Comparison of ENCODE assay signal across 21 cellular contexts in genomic region chr14:37257651-37258050, GRCh38. TPM values are rescaled to one million over a fixed set of nuclear protein-coding genes. Genes with fewer than 3 reads are reported as not detected.
DNase-seq lines count a peak whose midpoint lies in the region; FAIRE-seq and TF ChIP-seq lines count a peak whose summit lies in the region.
"Had no signal": no experiment of that assay in that cellular context is flagged by ENCODE, and none has a peak within 500 bp of the region (broad histone marks: within the 10 kb centered on the region; RNA-seq: fewer than 3 reads in every experiment).

No MANE protein-coding gene starts in this region.

- POLR2A ChIA-PET in H1 (lab: Charles Lee; ENCODE audit: partially characterized antibody): no interaction called here
- POLR2A ChIA-PET in CD8-positive, alpha-beta memory T cell (lab: Charles Lee): no interaction called here

- no peak overlapping the region for H2BK20ac ChIP-seq in H1 (ENCODE audit: low read length)

- H3K36me3 ChIP-seq in H1 (ENCODE audit: control insufficient read depth in 2 of 4, insufficient read depth in 4 of 4, low read length in 3 of 4): no peaks in the 10 kb centered on the region
- H3K36me3 ChIP-seq in CD8-positive, alpha-beta memory T cell (ENCODE audit: insufficient read depth, low read length): no peaks in the 10 kb centered on the region
- H3K36me3 ChIP-seq: BLaER1 treated with 17β-estradiol and CSF1 and Interleukin-3, amounts not matched to agents 10 nM and 100 nM; HAP-1 had no signal

- H3K4me1 ChIP-seq in H1 (replicated peaks in 1 of 4; ENCODE audit: control insufficient read depth in 3 of 4, insufficient read depth in 4 of 4, low read length in 3 of 4): no peaks in the 10 kb centered on the region
- no peaks in the 10 kb centered on the region for H3K4me1 ChIP-seq in CD8-positive, alpha-beta memory T cell (ENCODE audit: insufficient read depth, low read length)
- H3K4me1 ChIP-seq: HAP-1 had no signal

- H3K56ac ChIP-seq in H1 (replicated peaks; ENCODE audit: insufficient read length, low read depth, low read length): no peak overlapping the region

- no peak overlapping the region for H3K18ac ChIP-seq in H1 (ENCODE audit: extremely low read depth, low read length)

- H4K20me1 ChIP-seq in H1 (replicated peaks in 1 of 2; ENCODE audit: control insufficient read depth in 1 of 2, insufficient read depth in 2 of 2, low read length in 2 of 2): no peaks in the 10 kb centered on the region
- H4K20me1 ChIP-seq: BLaER1 treated with 17β-estradiol and CSF1 and Interleukin-3, amounts not matched to agents 10 nM and 100 nM had no signal

- no peaks in the 10 kb centered on the region for H3K79me1 ChIP-seq in H1 (ENCODE audit: low read depth, low read length)

- H3K27me3 Mint-ChIP-seq in progenitor cell of endocrine pancreas (no peaks in the 10 kb centered on the region), nephron progenitor cell (ENCODE audit: low read depth, poor library complexity) (no peaks in the 10 kb centered on the region)
- peaks cover 0 to 2% of the 10 kb centered on the region in 2 donors for H3K27me3 Mint-ChIP-seq in CD8-positive, alpha-beta memory T cell
- H3K27me3 Mint-ChIP-seq: CD4-positive, CD25-positive, alpha-beta regulatory T cell had no signal

- no peak overlapping the region for H3K14ac ChIP-seq in H1 (ENCODE audit: insufficient read length)

- H3K4me3 Mint-ChIP-seq in progenitor cell of endocrine pancreas (ENCODE audit: low read depth) (no peak overlapping the region), nephron progenitor cell (no peak overlapping the region)
- H3K4me3 Mint-ChIP-seq in CD8-positive, alpha-beta memory T cell: no peak overlapping the region
- H3K4me3 Mint-ChIP-seq: CD4-positive, CD25-positive, alpha-beta regulatory T cell had no signal

- no peak overlapping the region for H3K27ac ChIP-seq in H1 (ENCODE audit: low read depth, low read length)
- no peak overlapping the region for H3K27ac ChIP-seq in CD8-positive, alpha-beta memory T cell (ENCODE audit: low read depth, low read length)
- H3K27ac ChIP-seq: BLaER1 treated with 17β-estradiol and CSF1 and Interleukin-3, amounts not matched to agents 10 nM and 100 nM had no signal

- no peak for TF ChIP-seq CTCF in H1 (IDR thresholded peaks at IDR 0.05; ENCODE audit: control extremely low read depth in 1 of 3, insufficient read depth in 1 of 3, low read depth in 1 of 3, low read length in 3 of 3)
- TF ChIP-seq CTCF in progenitor cell of endocrine pancreas (IDR thresholded peaks at IDR 0.05; ENCODE audit: unreplicated experiment): no peak
- no peak for TF ChIP-seq CTCF in nephron progenitor cell (IDR thresholded peaks at IDR 0.05)

- no peaks in the 10 kb centered on the region for H3K23me2 ChIP-seq in H1 (ENCODE audit: low read depth, low read length)

- no peak overlapping the region for H3K23ac ChIP-seq in H1 (ENCODE audit: insufficient read length)

- no peaks in the 10 kb centered on the region for H3K9me3 ChIP-seq in H1 (ENCODE audit: insufficient read depth in 2 of 2, low read depth in 1 of 2, low read length in 1 of 2)
- no peaks in the 10 kb centered on the region for H3K9me3 ChIP-seq in CD8-positive, alpha-beta memory T cell (ENCODE audit: low read length)
- H3K9me3 ChIP-seq: BLaER1 treated with 17β-estradiol and CSF1 and Interleukin-3, amounts not matched to agents 10 nM and 100 nM; HAP-1 had no signal

- no peak overlapping the region for H3K4me3 ChIP-seq in H1 (ENCODE audit: extremely low read depth in 1 of 4, insufficient read depth in 2 of 4, low read depth in 3 of 4, low read length in 4 of 4)
- no peak overlapping the region for H3K4me3 ChIP-seq in CD8-positive, alpha-beta memory T cell (ENCODE audit: low read length)
- H3K4me3 ChIP-seq: BLaER1 treated with 17β-estradiol and CSF1 and Interleukin-3, amounts not matched to agents 10 nM and 100 nM; HAP-1 had no signal

- H3K4ac ChIP-seq in H1 (replicated peaks; ENCODE audit: insufficient read length, low read depth, low read length): no peak overlapping the region

- peaks cover 28% of the 10 kb centered on the region for H3K4me1 Mint-ChIP-seq in progenitor cell of endocrine pancreas (ENCODE audit: low read depth)
- H3K4me1 Mint-ChIP-seq in nephron progenitor cell: peaks cover 9% of the 10 kb centered on the region
- H3K4me1 Mint-ChIP-seq in CD8-positive, alpha-beta memory T cell: no peaks in the 10 kb centered on the region
- H3K4me1 Mint-ChIP-seq: CD4-positive, CD25-positive, alpha-beta regulatory T cell had no signal

- H3K27ac Mint-ChIP-seq in progenitor cell of endocrine pancreas (peak overlapping the region; percentile 20), nephron progenitor cell (no peak overlapping the region)
- H3K27ac Mint-ChIP-seq in CD8-positive, alpha-beta memory T cell: no peak overlapping the region
- H3K27ac Mint-ChIP-seq: CD4-positive, CD25-positive, alpha-beta regulatory T cell had no signal

- DNase-seq in NCI-H1417 (lab: John Stamatoyannopoulos, UW): peak in 2 of 3 experiments; percentile 49 to 80
- no peak for DNase-seq in NCI-H1417 treated with DMSO at 0.1 percent for 48 hours (lab: John Stamatoyannopoulos, UW)
- DNase-seq in NCI-H748 (lab: John Stamatoyannopoulos, UW; ENCODE audit: unreplicated experiment): peak; percentile 84
- DNase-seq in H1 (ENCODE audit: low read depth in 1 of 2, low spot score in 2 of 2): no peak
- no peak for DNase-seq in progenitor cell of endocrine pancreas (ENCODE audit: low spot score, unreplicated experiment)
- DNase-seq in nephron progenitor cell: no peak
- DNase-seq in stimulated activated CD4-positive, alpha-beta T cell treated with anti-CD3 and anti-CD28 coated beads, Interleukin-12 subunit alpha, Interleukin-12 subunit beta, amount 100 ng/mL, for 4 hours: no peak
- DNase-seq in CD8-positive, alpha-beta memory T cell: no peak
- DNase-seq: ACHN; Calu3; CD4-positive, CD25-positive, alpha-beta regulatory T cell; DMS 273 treated with DMSO at 0.1 percent for 48 hours; DMS79 treated with DMSO at 0.1 percent for 48 hours; EL; GOT3 had no signal

- no peak overlapping the region for H3K4me2 ChIP-seq in H1 (ENCODE audit: insufficient read depth in 1 of 2, low read depth in 2 of 2, low read length in 2 of 2)
- H3K4me2 ChIP-seq: BLaER1 treated with 17β-estradiol and CSF1 and Interleukin-3, amounts not matched to agents 10 nM and 100 nM had no signal

- no peak overlapping the region for H2AK5ac ChIP-seq in H1 (ENCODE audit: low read depth, low read length)

- H3K36me3 Mint-ChIP-seq in progenitor cell of endocrine pancreas (ENCODE audit: insufficient read depth) (no peaks in the 10 kb centered on the region), nephron progenitor cell (ENCODE audit: low read depth) (no peaks in the 10 kb centered on the region)
- H3K36me3 Mint-ChIP-seq in CD8-positive, alpha-beta memory T cell: no peaks in the 10 kb centered on the region
- H3K36me3 Mint-ChIP-seq: CD4-positive, CD25-positive, alpha-beta regulatory T cell had no signal

- CTCF ChIA-PET in H1 (lab: Charles Lee; ENCODE audit: partially characterized antibody): interaction anchor here (0.6 to 0.9 kb wide), 3 partner anchors 24 to 336 kb away, joined by 3 to 4 read pairs (median 3); no protein-coding TSS in a partner anchor
- CTCF ChIA-PET in CD8-positive, alpha-beta memory T cell (lab: Charles Lee): no interaction called here

- no peak overlapping the region for H4K5ac ChIP-seq in H1 (ENCODE audit: insufficient read length, low read depth, low read length)

- H2AFZ ChIP-seq in H1 (ENCODE audit: low read length): no peak overlapping the region

- TF ChIP-seq EP300 in H1 (IDR thresholded peaks at IDR 0.05; ENCODE audit: borderline replicate concordance in 1 of 2, low read depth in 2 of 2, low read length in 2 of 2): no peak

- WGBS in H1 (ENCODE audit: extremely low coverage in 1 of 2, insufficient coverage in 1 of 2, insufficient read length in 1 of 2, insufficient replicate concordance in 2 of 2, low coverage in 1 of 2, low lambda C conversion rate in 2 of 2, missing lambda C conversion rate in 1 of 2), 2 experiments: 79% methylated on average over 5 of the region's 5 CpGs; no CpG with 5 or more reads in 1 of the 2 experiments

- H2BK120ac ChIP-seq in H1 (replicated peaks; ENCODE audit: low read depth, low read length): no peak overlapping the region

- no peaks in the 10 kb centered on the region for H3K79me2 ChIP-seq in H1 (ENCODE audit: control insufficient read depth in 1 of 2, insufficient read depth in 2 of 2, low read length in 2 of 2)

- no peak overlapping the region for H4K91ac ChIP-seq in H1 (replicated peaks; ENCODE audit: insufficient read length, low read length)

- H2BK5ac ChIP-seq in H1 (ENCODE audit: low read depth, low read length): no peak overlapping the region

- no peak overlapping the region for H4K8ac ChIP-seq in H1 (ENCODE audit: extremely low read depth, insufficient read depth, low read length)

- TF ChIP-seq POLR2A in H1 (IDR thresholded peaks at IDR 0.05; ENCODE audit: control extremely low read depth in 1 of 2, low read depth in 2 of 2, low read length in 2 of 2): no peak

- no peaks in the 10 kb centered on the region for H3K27me3 ChIP-seq in H1 (replicated peaks in 1 of 4; ENCODE audit: control insufficient read depth in 3 of 4, extremely low read depth in 1 of 4, insufficient read depth in 3 of 4, low read length in 3 of 4)
- no peaks in the 10 kb centered on the region for H3K27me3 ChIP-seq in CD8-positive, alpha-beta memory T cell (ENCODE audit: insufficient read depth, low read length, poor library complexity, severe bottlenecking)
- H3K27me3 ChIP-seq: BLaER1 treated with 17β-estradiol and CSF1 and Interleukin-3, amounts not matched to agents 10 nM and 100 nM had no signal

- H2BK15ac ChIP-seq in H1 (ENCODE audit: low read length): no peak overlapping the region

- peak; percentile 45 for FAIRE-seq in H1 (lab: Jason Lieb, UNC)
- FAIRE-seq: GM12891, HepG2, HTR-8/SVneo had no signal

- no peak overlapping the region for H2BK12ac ChIP-seq in H1 (ENCODE audit: low read depth, low read length)

- no peak overlapping the region for H3K9ac ChIP-seq in H1 (replicated peaks in 1 of 4; ENCODE audit: extremely low read depth in 1 of 4, low read depth in 3 of 4, low read length in 3 of 4)
- H3K9ac ChIP-seq: BLaER1 treated with 17β-estradiol and CSF1 and Interleukin-3, amounts not matched to agents 10 nM and 100 nM had no signal

- no peaks in the 10 kb centered on the region for H3K9me3 Mint-ChIP-seq in progenitor cell of endocrine pancreas (ENCODE audit: low read depth)
- H3K9me3 Mint-ChIP-seq in nephron progenitor cell: no peaks in the 10 kb centered on the region
- H3K9me3 Mint-ChIP-seq in CD8-positive, alpha-beta memory T cell: peaks cover 0 to 2% (median 0%) of the 10 kb centered on the region in 5 donors
- H3K9me3 Mint-ChIP-seq: CD4-positive, CD25-positive, alpha-beta regulatory T cell had no signal

- no peak for TF ChIP-seq RAD21 in H1 (IDR thresholded peaks at IDR 0.05 in 1 of 2, conservative IDR thresholded peaks at IDR 0.05 in 1 of 2; ENCODE audit: low read depth in 2 of 2, low read length in 2 of 2)

RNA-seq across cellular contexts. Expression of gene MIPOL1, which starts 59.9 kb away (rescaled TPM):
- 18.6 and 23.9 TPM in 2 replicates for total RNA-seq in H1 (2021; fragmentation: NEBNext Ultra II Directional; extraction: Animal tissue kit (Norgen Biotek cat#: 25700))
- 1.3 and 2.8 TPM in 2 replicates for polyA plus RNA-seq in H1 (2011; rRNA removed)
- polyA plus RNA-seq in H1 (2011; cell fraction: cytosol; rRNA removed): 4.0 TPM
- 4.4 TPM for polyA plus RNA-seq in H1 (2011; cell fraction: nucleus; rRNA removed)
- 5.9 to 11.9 TPM (median 7.1 TPM) in 4 replicates for polyA plus RNA-seq in H1 (2012, experiment 1 of 2)
- polyA plus RNA-seq in H1 (2012, experiment 2 of 2): 1.3 TPM
- 11.9 TPM for polyA plus RNA-seq in H1 (2013, experiment 1 of 2)
- polyA plus RNA-seq in H1 (2013, experiment 2 of 2): 13.1 TPM
- polyA minus RNA-seq in H1 (2011; rRNA and poly(A)+ RNA removed): 12.2 and 19.1 TPM in 2 replicates
- polyA minus RNA-seq in H1 (2011; cell fraction: cytosol; rRNA and poly(A)+ RNA removed): 17.6 TPM
- 71.4 TPM for polyA minus RNA-seq in H1 (2011; cell fraction: nucleus; rRNA and poly(A)+ RNA removed)
- total RNA-seq in progenitor cell of endocrine pancreas: 25.6 and 25.9 TPM in 2 replicates
- total RNA-seq in CD8-positive, alpha-beta memory T cell: not detected
- polyA plus RNA-seq in CD8-positive, alpha-beta memory T cell: not detected
- total RNA-seq: A172; CD4-positive, CD25-positive, alpha-beta regulatory T cell had no signal
- polyA plus RNA-seq: CD4-positive, CD25-positive, alpha-beta regulatory T cell had no signal

Comparison
In these comparisons a context has a peak if more than half of its experiments do, and no peak if none do; other contexts are left out.
1. DNase-seq: peak in NCI-H1417 (2 of 3) and NCI-H748 (single experiment); none in NCI-H1417 treated with DMSO at 0.1 percent for 48 hours (single experiment), H1 (0 of 2), progenitor cell of endocrine pancreas (single experiment), nephron progenitor cell (single experiment), stimulated activated CD4-positive, alpha-beta T cell treated with anti-CD3 and anti-CD28 coated beads, Interleukin-12 subunit alpha, Interleukin-12 subunit beta, amount 100 ng/mL, for 4 hours (single experiment) and CD8-positive, alpha-beta memory T cell (0 of 5).
2. RNA of gene MIPOL1, which starts 59.9 kb away (total RNA-seq): 25.6 to 25.9 TPM in progenitor cell of endocrine pancreas and 18.6 to 23.9 TPM in H1; not detected in CD8-positive, alpha-beta memory T cell; every median in the first group is over 10 times any median in the second.